23 cellular contexts compared by ENCODE assay signal in genomic region chr12:96850676-96851075, GRCh38.
"Had no signal": no experiment of that assay in that cellular context is flagged by ENCODE, and none has a peak within 500 bp of the region (broad histone marks: within the 10 kb centered on the region; RNA-seq: fewer than 3 reads in every experiment).

No MANE protein-coding gene starts in this region.

- ATAC-seq: activated CD8-positive, alpha-beta memory T cell treated with anti-CD3 and anti-CD28 coated beads, Interleukin-2, amount 10 ng/mL, durations not matched to agents 7 days and 5 days; activated naive CD4-positive, alpha-beta T cell treated with anti-CD3 and anti-CD28 coated beads, Interleukin-2, amount 50 U/mL, for 72 hours; activated naive CD8-positive, alpha-beta T cell treated with anti-CD3 and anti-CD28 coated beads, Interleukin-2, amount 50 U/mL, for 24 hours; body of pancreas; T-helper 17 cell had no signal

- H3K4me3 ChIP-seq: ascending aorta, body of pancreas had no signal

- H3K27ac ChIP-seq: ascending aorta, body of pancreas, WERI-Rb-1 had no signal

- H3K36me3 ChIP-seq: ascending aorta, WERI-Rb-1 had no signal

- H3K4me1 ChIP-seq: ascending aorta, body of pancreas had no signal

- H3K27me3 ChIP-seq: ascending aorta, body of pancreas had no signal

- DNase-seq: activated CD4-positive, alpha-beta T cell treated with anti-CD3 and anti-CD28 coated beads for 4 hours; activated CD4-positive, alpha-beta T cell treated with anti-CD3 and anti-CD28 coated beads, Interleukin-2, amount 50 U/mL, for 4 hours; activated CD8-positive, alpha-beta memory T cell treated with anti-CD3 and anti-CD28 coated beads, Interleukin-2, amount 10 ng/mL, durations not matched to agents 7 days and 5 days; activated effector memory CD4-positive, alpha-beta T cell treated with Interleukin-2 at 50 U/mL for 16 hours; activated naive CD4-positive, alpha-beta T cell; activated naive CD8-positive, alpha-beta T cell treated with anti-CD3 and anti-CD28 coated beads, Interleukin-2, amount 50 U/mL, for 24 hours; activated T-cell treated with anti-CD3 and anti-CD28 coated beads, Interleukin-2, amount 50 U/mL, for 24 hours; amniotic stem cell; body of pancreas; Kasumi-1; NCI-H146; NCI-H187 treated with DMSO at 0.1 percent for 48 hours; NCI-H2081 treated with DMSO at 0.1 percent for 48 hours; NCI-H2227 treated with DMSO at 0.1 percent for 48 hours; NCI-H446 treated with DMSO at 0.1 percent for 48 hours; NCI-H526; NCI-H82; SIG-M5; T-helper 17 cell; T-helper 9 cell; WERI-Rb-1 had no signal
